ENCODE assay signal across 7 cellular contexts in the genomic region with DNA sequence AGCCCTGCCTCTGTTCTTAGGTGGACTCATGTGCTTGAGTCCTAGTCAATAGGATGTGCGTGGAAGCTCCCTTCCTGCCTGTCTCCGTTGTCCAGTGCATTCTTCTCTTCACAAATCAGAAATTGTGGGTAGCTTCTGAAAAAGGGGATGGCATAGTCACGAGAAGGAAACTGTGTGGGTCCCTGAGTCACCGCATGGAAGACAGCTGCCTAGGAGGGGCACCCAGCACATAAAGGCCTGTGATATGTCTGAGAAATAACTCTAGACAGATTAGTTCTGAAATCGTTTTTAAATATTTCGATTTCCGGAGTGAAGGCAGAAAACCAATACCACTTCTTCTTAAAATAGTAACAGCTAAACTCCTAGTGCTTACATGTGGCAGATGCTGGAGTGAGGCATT.
"Had no signal": no experiment of that assay in that cellular context is flagged by ENCODE, and none has a peak within 500 bp of the region (broad histone marks: within the 10 kb centered on the region; RNA-seq: fewer than 3 reads in every experiment).

No MANE protein-coding gene starts in this region.

- H2AFZ ChIP-seq: GM23248 had no signal

- DNase-seq: GM23248, H9, HCEC 1CT, IMR-90, KG1 had no signal

- ATAC-seq: K562 had no signal

- H3K9ac ChIP-seq: GM23248 had no signal

- H3K27ac ChIP-seq: GM23248, HL-60 had no signal

- H3K4me3 ChIP-seq: GM23248, K562 had no signal
